Comparison of ENCODE assay signal across 9 cellular contexts in the genomic region with DNA sequence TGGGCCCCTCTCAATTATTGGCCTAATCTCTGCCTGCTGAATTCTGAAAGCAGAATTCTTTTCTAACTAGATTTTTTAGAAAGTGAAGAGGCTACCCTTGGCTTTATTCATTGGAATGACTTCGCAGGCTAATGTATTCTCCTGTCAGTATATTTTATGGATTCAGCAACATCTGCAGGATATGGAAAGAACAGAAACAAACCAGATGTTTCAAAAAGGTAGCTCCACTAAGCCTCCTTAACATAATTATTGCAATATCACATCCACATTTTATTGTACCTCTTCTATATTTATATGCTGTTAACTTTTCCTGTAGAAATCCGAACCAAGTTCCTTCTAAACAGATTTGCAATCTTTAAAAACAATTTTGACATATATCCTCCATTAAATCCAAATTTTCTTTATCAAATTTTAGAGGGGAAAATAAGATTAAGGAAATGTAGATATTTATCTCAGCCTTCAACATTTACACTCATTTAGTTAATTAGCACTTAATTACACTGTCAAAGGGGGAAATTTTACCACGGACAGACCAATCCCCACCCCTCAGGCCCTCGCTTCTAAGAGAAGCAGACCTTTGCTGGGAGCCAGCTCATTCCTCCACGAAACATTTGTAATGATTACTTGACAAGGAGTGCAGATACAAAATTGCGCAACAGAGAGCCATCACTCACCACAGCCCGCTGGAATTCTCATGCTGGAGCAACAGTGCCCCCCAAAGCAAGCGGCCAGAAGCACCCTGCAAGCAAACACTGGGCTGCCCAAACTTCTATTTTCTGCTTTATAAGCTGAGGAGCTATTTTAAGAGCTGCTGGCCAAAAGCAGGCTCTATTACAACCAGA.
DNase-seq lines count a peak whose midpoint lies in the region; ATAC-seq and TF ChIP-seq lines count a peak whose summit lies in the region.
"Had no signal": no experiment of that assay in that cellular context is flagged by ENCODE, and none has a peak within 500 bp of the region (broad histone marks: within the 10 kb centered on the region; RNA-seq: fewer than 3 reads in every experiment).

No MANE protein-coding gene starts in this region.

- H4K20me1 ChIP-seq in PC-9 (ENCODE audit: insufficient read depth) = no peaks in the 10 kb centered on the region

- peak; percentile 68 for TF ChIP-seq CTCF in PC-9 (conservative IDR thresholded peaks at IDR 0.05)
- TF ChIP-seq CTCF in endodermal cell (conservative IDR thresholded peaks at IDR 0.05) = peak; percentile 84
- peak; percentile 15 for TF ChIP-seq CTCF in lung (IDR thresholded peaks at IDR 0.05; ENCODE audit: control extremely low read depth, extremely low read depth)
- peak; percentile 33 to 59 (median 43) for TF ChIP-seq CTCF in tibial nerve (IDR thresholded peaks at IDR 0.05)

- H2AFZ ChIP-seq in PC-9 = no peak overlapping the region

- CTCF ChIA-PET in PC-9 (lab: Charles Lee) = interaction anchor here (0.7 kb wide), 1 partner anchor 1094 kb away, joined by 3 read pairs; no protein-coding TSS in a partner anchor

- H3K27ac Mint-ChIP-seq in endodermal cell = no peak overlapping the region

- H3K9me3 ChIP-seq in HAP-1 (no peaks in the 10 kb centered on the region), PC-9 (ENCODE audit: insufficient read depth, low read depth) (no peaks in the 10 kb centered on the region), endodermal cell (ENCODE audit: control insufficient read depth, low read length) (peaks cover 28% of the 10 kb centered on the region), lung (ENCODE audit: control insufficient read depth in 2 of 2, insufficient read depth in 1 of 2, low read length in 1 of 2) (peaks cover 0 to 11% of the 10 kb centered on the region in 2 donors), tibial nerve (peaks cover 0 to 7% (median 0%) of the 10 kb centered on the region in 4 donors)

- TF ChIP-seq EP300 in tibial nerve (IDR thresholded peaks at IDR 0.05) = peak in 1 of 2 donors; percentile 76

- WGBS in endodermal cell (ENCODE audit: insufficient coverage in 1 of 2, insufficient read length in 1 of 2), 2 experiments = 35 to 48% methylated on average over 4 to 8 of the region's 8 CpGs
- WGBS in lung, 2 donors = 21 to 23% methylated on average over 8 of the region's 8 CpGs
- 21 to 25% methylated on average over 8 of the region's 8 CpGs for WGBS in tibial nerve, 2 donors

- peak; percentile 62 for ATAC-seq in lung (ENCODE audit: insufficient read depth, low FRiP score)
- no peak for ATAC-seq in GM18502 (IDR thresholded peaks at IDR 0.05; ENCODE audit: poor library complexity, unreplicated experiment)

- POLR2A ChIA-PET in PC-9 (lab: Charles Lee; ENCODE audit: unreplicated experiment) = no interaction called here

- no peak overlapping the region for H3K4me3 Mint-ChIP-seq in endodermal cell
- H3K4me3 Mint-ChIP-seq: naive B cell had no signal

- in situ Hi-C loops in HAP-1 (cut with MboI; ENCODE audit: low sequenced_read_pairs) = no loop called here

- DNase-seq in Ammon's horn (ENCODE audit: low spot score) (peak; percentile 80), HAP-1 (ENCODE audit: low spot score in 2 of 2) (peak; percentile 20 to 55), PC-9 (peak in 1 of 2 experiments; percentile 32), endodermal cell (peak; percentile 87), lung (ENCODE audit: low spot score) (peak; percentile 79), tibial nerve (ENCODE audit: low spot score in 2 of 2) (peak; percentile 53 to 76), germinal center (ENCODE audit: low spot score) (no peak)
- DNase-seq: naive B cell had no signal

- H3K36me3 ChIP-seq in HAP-1 (replicated peaks) (no peaks in the 10 kb centered on the region), PC-9 (ENCODE audit: low read depth) (no peaks in the 10 kb centered on the region), endodermal cell (ENCODE audit: control insufficient read depth, insufficient read depth, low read length) (no peaks in the 10 kb centered on the region), lung (ENCODE audit: control insufficient read depth in 2 of 2, insufficient read depth in 2 of 2, low read length in 2 of 2) (no peaks in the 10 kb centered on the region), tibial nerve (no peaks in the 10 kb centered on the region)

- no peak overlapping the region for H3K4me2 ChIP-seq in PC-9

- no peaks in the 10 kb centered on the region for H3K9me2 ChIP-seq in PC-9 (ENCODE audit: insufficient read depth)

- peaks cover 3% of the 10 kb centered on the region for H3K27me3 Mint-ChIP-seq in endodermal cell (ENCODE audit: insufficient read depth)

- H3K4me3 ChIP-seq in HAP-1 (no peak overlapping the region), PC-9 (no peak overlapping the region), endodermal cell (ENCODE audit: low read length) (no peak overlapping the region), lung (no peak overlapping the region), tibial nerve (no peak overlapping the region)

- no peaks in the 10 kb centered on the region for H3K36me3 Mint-ChIP-seq in endodermal cell (ENCODE audit: low read depth)

- no peaks in the 10 kb centered on the region for H3K27me3 ChIP-seq in HAP-1 (ENCODE audit: low read depth)
- H3K27me3 ChIP-seq in PC-9 (ENCODE audit: insufficient read depth, low read depth) = no peaks in the 10 kb centered on the region
- H3K27me3 ChIP-seq in endodermal cell (ENCODE audit: control insufficient read depth, insufficient read depth, low read length, poor library complexity, severe bottlenecking) = peaks cover 6% of the 10 kb centered on the region
- no peaks in the 10 kb centered on the region for H3K27me3 ChIP-seq in lung (ENCODE audit: control insufficient read depth, insufficient read depth)
- H3K27me3 ChIP-seq in tibial nerve = no peaks in the 10 kb centered on the region

- no peaks in the 10 kb centered on the region for H3F3A ChIP-seq in PC-9 (ENCODE audit: insufficient read depth, low read depth)

- H3K4me1 Mint-ChIP-seq in endodermal cell = peaks cover 17% of the 10 kb centered on the region
- H3K4me1 Mint-ChIP-seq: naive B cell had no signal

- H3K27ac ChIP-seq in PC-9 (no peak overlapping the region), endodermal cell (ENCODE audit: low read depth, low read length) (no peak overlapping the region), lung (ENCODE audit: low read depth in 1 of 2, low read length in 1 of 2) (peak overlapping the region in 1 of 2 donors; percentile 81), tibial nerve (peak overlapping the region in 2 of 4 donors; percentile 5 to 43)

- no peaks in the 10 kb centered on the region for H3K4me1 ChIP-seq in HAP-1
- no peaks in the 10 kb centered on the region for H3K4me1 ChIP-seq in PC-9 (replicated peaks; ENCODE audit: insufficient read depth)
- H3K4me1 ChIP-seq in endodermal cell (ENCODE audit: control insufficient read depth, insufficient read depth, low read length) = peaks cover 2% of the 10 kb centered on the region
- H3K4me1 ChIP-seq in lung (ENCODE audit: control insufficient read depth in 2 of 2, insufficient read depth in 2 of 2, low read length in 2 of 2) = no peaks in the 10 kb centered on the region
- peaks cover 0 to 22% (median 3%) of the 10 kb centered on the region in 4 donors for H3K4me1 ChIP-seq in tibial nerve

- intact Hi-C loops in PC-9 (cut with micrococcal nuclease; ENCODE audit: unreplicated experiment) = loop anchor here (10.0 kb wide), 1 partner anchor 1226 kb away; no protein-coding TSS in a partner anchor

- H3K9ac ChIP-seq in endodermal cell (ENCODE audit: extremely low read depth, low read length, poor library complexity, severe bottlenecking) = no peak overlapping the region

- H3K79me2 ChIP-seq in PC-9 (ENCODE audit: low read depth) = no peaks in the 10 kb centered on the region

- peaks cover 20% of the 10 kb centered on the region for H3K9me3 Mint-ChIP-seq in endodermal cell

- BruUV-seq in PC-9 (replicated peaks; lab: Mats Ljungman, UMichigan) = no TSS peak

- no peak for TF ChIP-seq POLR2A in tibial nerve (IDR thresholded peaks at IDR 0.05)

Comparison
In these comparisons a context has a peak if more than half of its experiments do, and no peak if none do; other contexts are left out.
1. CTCF ChIP-seq: peak in every context shown above with its lines; median percentile 84 in endodermal cell; 68 in PC-9; 43 in tibial nerve; 15 in lung.